In genomic region chr4:73011629-73011985, GRCh38 we compare ENCODE assay signal across 25 cellular contexts.
"Had no signal": no experiment of that assay in that cellular context is flagged by ENCODE, and none has a peak within 500 bp of the region (broad histone marks: within the 10 kb centered on the region; RNA-seq: fewer than 3 reads in every experiment).

No MANE protein-coding gene starts in this region.

- H3K4me2 ChIP-seq: neural progenitor cell had no signal

- H3K4me3 ChIP-seq: left ventricle myocardium inferior, lung, neural progenitor cell, ovary, skin epidermis, suprapubic skin, thoracic aorta, tibial artery, vagina had no signal

- H3K4me1 ChIP-seq: left ventricle myocardium inferior, suprapubic skin, tibial artery, vagina had no signal

- H3K4me1 Mint-ChIP-seq: immature natural killer cell, mesothelial cell of epicardium, natural killer cell, nephron progenitor cell had no signal

- H3K9me3 ChIP-seq: left ventricle myocardium inferior, ovary, suprapubic skin, thoracic aorta, vagina had no signal

- H2AFZ ChIP-seq: neural progenitor cell had no signal

- H3K4me3 Mint-ChIP-seq: immature natural killer cell; mesothelial cell of epicardium; natural killer cell; nephron progenitor cell; neural progenitor cell; stimulated activated naive CD8-positive, alpha-beta T cell treated with anti-CD3 and anti-CD28 coated beads, Interleukin-15, Interleukin-2, amounts not matched to agents 100 ng/mL and 50 ng/mL, for 24 hours had no signal

- H3K27me3 ChIP-seq: neural progenitor cell, suprapubic skin, tibial artery, vagina had no signal

- H3K36me3 ChIP-seq: left ventricle myocardium inferior, neural progenitor cell, ovary, suprapubic skin, thoracic aorta, tibial artery, vagina had no signal

- H3K27ac Mint-ChIP-seq: immature natural killer cell; mesothelial cell of epicardium; naive B cell; natural killer cell; nephron progenitor cell; neural progenitor cell; progenitor cell of endocrine pancreas; stimulated activated naive CD8-positive, alpha-beta T cell treated with anti-CD3 and anti-CD28 coated beads, Interleukin-15, Interleukin-2, amounts not matched to agents 100 ng/mL and 50 ng/mL, for 24 hours had no signal

- H3K9ac ChIP-seq: neural progenitor cell had no signal

- DNase-seq: hypothalamus; immature natural killer cell; left ventricle myocardium inferior; mesendoderm; naive B cell; natural killer cell; nephron progenitor cell; ovary; stimulated activated CD4-positive, alpha-beta T cell treated with anti-CD3 and anti-CD28 coated beads, Interleukin-12 subunit alpha, Interleukin-12 subunit beta, amount 100 ng/mL, for 4 hours; stimulated activated CD4-positive, alpha-beta T cell treated with anti-CD3 and anti-CD28 coated beads, Interleukin-15, amount 100 ng/mL, for 24 hours; stimulated activated CD4-positive, alpha-beta T cell treated with anti-CD3 and anti-CD28 coated beads, Interleukin-2, amount 100 ng/mL, for 24 hours; stimulated activated CD4-positive, alpha-beta T cell treated with anti-CD3 and anti-CD28 coated beads, Interleukin-4, amount 100 ng/mL, for 1 hour; stimulated activated naive CD4-positive, alpha-beta T cell; tibial artery; trophoblast cell had no signal

- H3K36me3 Mint-ChIP-seq: immature natural killer cell, mesothelial cell of epicardium, natural killer cell, neural progenitor cell had no signal

- FAIRE-seq: islet of Langerhans had no signal

- H3K27ac ChIP-seq: left ventricle myocardium inferior, neural progenitor cell, ovary, skin epidermis, suprapubic skin, thoracic aorta, tibial artery, vagina had no signal

- ATAC-seq: natural killer cell had no signal
